Comparison of ENCODE assay signal across 8 cellular contexts in genomic region chr14:90697577-90698206, GRCh38.
DNase-seq lines count a peak whose midpoint lies in the region; ATAC-seq, FAIRE-seq and TF ChIP-seq lines count a peak whose summit lies in the region.

No MANE protein-coding gene starts in this region.

- H3K4me3 ChIP-seq in astrocyte of the cerebellum (ENCODE audit: low read depth, low read length) (no peak overlapping the region), gastrocnemius medialis (peak overlapping the region in 1 of 4 donors; percentile 0)

- peaks cover 69 to 71% of the 10 kb centered on the region in 2 donors for H3K4me1 ChIP-seq in gastrocnemius medialis

- FAIRE-seq in G401.6 (lab: Jason Lieb, UNC) = peak; percentile 25

- in situ Hi-C loops in astrocyte of the cerebellum (cut with HindIII; ENCODE audit: low sequenced_read_pairs) = no loop called here
- in situ Hi-C loops in gastrocnemius medialis (cut with MboI; ENCODE audit: low sequenced_read_pairs in 4 of 4) = loop anchor here (5.0 to 10.0 kb wide), 4 partner anchors 57 to 300 kb away; partner anchors contain the start of gene CALM1 (in 1 of the 4)

- no peaks in the 10 kb centered on the region for H3K9me3 ChIP-seq in gastrocnemius medialis

- H3K27ac ChIP-seq in gastrocnemius medialis = peak overlapping the region; percentile 87 to 93 (median 88)

- DNase-seq in NCI-H1930 (lab: John Stamatoyannopoulos, UW) (peak; percentile 25 to 74), T1000 (lab: John Stamatoyannopoulos, UW) (peak; percentile 7), astrocyte of the cerebellum (ENCODE audit: low read depth) (peak; percentile 68), hypothalamus (lab: John Stamatoyannopoulos, UW) (peak in 47 of 51 donors; percentile 10 to 94 (median 75)), gastrocnemius medialis (peak; percentile 84 to 88)

- no peaks in the 10 kb centered on the region for H3K27me3 ChIP-seq in gastrocnemius medialis

- ATAC-seq in HG02571 (IDR thresholded peaks at IDR 0.05; ENCODE audit: unreplicated experiment) (peak; percentile 72), gastrocnemius medialis (peak; percentile 56 to 61), HG03108 (IDR thresholded peaks at IDR 0.05; ENCODE audit: unreplicated experiment) (no peak)

- no peaks in the 10 kb centered on the region for H3K36me3 ChIP-seq in gastrocnemius medialis

- TF ChIP-seq CTCF in astrocyte of the cerebellum (IDR thresholded peaks at IDR 0.05; ENCODE audit: low read depth, low read length, missing control alignments) (peak; percentile 97), gastrocnemius medialis (IDR thresholded peaks at IDR 0.05 in 4 of 5, conservative IDR thresholded peaks at IDR 0.05 in 1 of 5) (peak; percentile 96 to 98 (median 96))

- no peak for TF ChIP-seq POLR2A in gastrocnemius medialis (IDR thresholded peaks at IDR 0.05)

- intact Hi-C loops in gastrocnemius medialis (cut with DNase I; ENCODE audit: low total_unique reads) = loop anchor here (1.0 to 5.0 kb wide), 9 partner anchors 32 to 396 kb away; no protein-coding TSS in a partner anchor

Comparison
In these comparisons a context has a peak if more than half of its experiments do, and no peak if none do; other contexts are left out.
1. DNase-seq: peak in every context shown above with its lines; median percentile 86 in gastrocnemius medialis; 75 in hypothalamus; 68 in astrocyte of the cerebellum; 50 in NCI-H1930; 7 in T1000.